1 cellular context compared by ENCODE assay signal in the genomic region with DNA sequence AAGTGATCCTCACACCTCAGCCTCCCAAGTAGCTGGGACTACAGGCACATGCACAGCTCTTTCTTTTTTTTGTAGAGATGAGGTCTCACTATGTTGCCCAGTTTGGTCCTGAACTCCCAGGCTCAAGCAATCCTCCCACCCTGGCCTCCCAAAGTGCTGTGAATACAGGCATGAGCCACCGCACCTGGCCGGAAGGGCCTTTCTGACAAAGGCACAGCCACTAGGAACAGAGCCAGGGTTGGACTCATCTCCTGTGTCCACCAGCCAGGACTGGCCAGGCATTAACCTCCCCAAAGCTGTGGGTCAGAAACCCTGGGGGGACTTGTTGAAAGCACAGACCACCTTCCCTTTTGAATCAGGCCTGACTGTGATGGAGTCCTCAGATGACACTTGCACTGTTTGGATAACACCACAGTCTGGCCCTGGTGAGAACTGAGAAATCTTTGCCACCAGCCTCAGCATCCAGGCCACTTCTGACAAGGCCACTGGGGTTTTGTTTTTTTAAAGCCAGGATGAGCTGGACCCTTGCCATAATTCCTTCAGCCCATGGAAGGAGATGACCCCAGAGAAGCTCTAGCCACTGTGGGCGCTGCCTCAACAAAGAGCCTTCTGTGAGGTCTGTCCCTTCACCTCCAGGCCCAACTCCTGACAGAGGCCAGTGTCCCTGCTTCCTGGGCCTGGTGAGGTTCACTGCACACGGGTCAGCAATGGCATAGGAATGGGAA.
TF ChIP-seq lines count a peak whose summit lies in the region.

No MANE protein-coding gene starts in this region.

TF ChIP-seq in IMR-90, 13 proteins besides CTCF, POLR2A, EP300 and RAD21 (continued from another document):
- TF ChIP-seq, protein P1, sequence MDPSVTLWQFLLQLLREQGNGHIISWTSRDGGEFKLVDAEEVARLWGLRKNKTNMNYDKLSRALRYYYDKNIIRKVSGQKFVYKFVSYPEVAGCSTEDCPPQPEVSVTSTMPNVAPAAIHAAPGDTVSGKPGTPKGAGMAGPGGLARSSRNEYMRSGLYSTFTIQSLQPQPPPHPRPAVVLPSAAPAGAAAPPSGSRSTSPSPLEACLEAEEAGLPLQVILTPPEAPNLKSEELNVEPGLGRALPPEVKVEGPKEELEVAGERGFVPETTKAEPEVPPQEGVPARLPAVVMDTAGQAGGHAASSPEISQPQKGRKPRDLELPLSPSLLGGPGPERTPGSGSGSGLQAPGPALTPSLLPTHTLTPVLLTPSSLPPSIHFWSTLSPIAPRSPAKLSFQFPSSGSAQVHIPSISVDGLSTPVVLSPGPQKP (IDR thresholded peaks at IDR 0.05; ENCODE audit: borderline replicate concordance, low read depth, low read length) = no peak
- no peak for TF ChIP-seq MAFK (IDR thresholded peaks at IDR 0.05; ENCODE audit: low read depth, low read length)
- TF ChIP-seq, protein P2, sequence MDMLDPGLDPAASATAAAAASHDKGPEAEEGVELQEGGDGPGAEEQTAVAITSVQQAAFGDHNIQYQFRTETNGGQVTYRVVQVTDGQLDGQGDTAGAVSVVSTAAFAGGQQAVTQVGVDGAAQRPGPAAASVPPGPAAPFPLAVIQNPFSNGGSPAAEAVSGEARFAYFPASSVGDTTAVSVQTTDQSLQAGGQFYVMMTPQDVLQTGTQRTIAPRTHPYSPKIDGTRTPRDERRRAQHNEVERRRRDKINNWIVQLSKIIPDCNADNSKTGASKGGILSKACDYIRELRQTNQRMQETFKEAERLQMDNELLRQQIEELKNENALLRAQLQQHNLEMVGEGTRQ (IDR thresholded peaks at IDR 0.05; ENCODE audit: low read depth, low read length) = no peak
- no peak for TF ChIP-seq RFX5 (IDR thresholded peaks at IDR 0.05; ENCODE audit: low read depth, low read length)
- no peak for TF ChIP-seq BHLHE40 (IDR thresholded peaks at IDR 0.05; ENCODE audit: low read depth, low read length)
